Comparison of ENCODE assay signal across 16 cellular contexts in genomic region chr21:35273331-35273730, GRCh38.
A peak's percentile ranks its signal among the peaks of the same experiment; 100 is the strongest.
DNase-seq lines count a peak whose midpoint lies in the region; ATAC-seq and TF ChIP-seq lines count a peak whose summit lies in the region.
"Had no signal": no experiment of that assay in that cellular context is flagged by ENCODE, and none has a peak within 500 bp of the region (broad histone marks: within the 10 kb centered on the region; RNA-seq: fewer than 3 reads in every experiment).

No MANE protein-coding gene starts in this region.

- intact Hi-C loops in left colon (cut with DNase I, micrococcal nuclease), result no loop called here

- peak; percentile 62 for DNase-seq in COLO668 (lab: John Stamatoyannopoulos, UW; ENCODE audit: unreplicated experiment)
- DNase-seq in GM23338 (ENCODE audit: low spot score), result peak; percentile 37
- peak; percentile 29 to 56 for DNase-seq in SJCRH30
- DNase-seq in left colon, result peak; percentile 47 to 60
- DNase-seq in stimulated activated naive CD4-positive, alpha-beta T cell (lab: John Stamatoyannopoulos, UW), result no peak
- no peak for DNase-seq in natural killer cell treated with Interleukin-12 subunit alpha and Interleukin-12 subunit beta and Interleukin-15 and Interleukin-18, amount 100 ng/mL, for 72 hours (ENCODE audit: low spot score)
- DNase-seq: activated gamma-delta T cell, anterior cingulate cortex, HCEC 1CT, immature natural killer cell, NCI-H2081 treated with DMSO at 0.1 percent for 48 hours, T-helper 17 cell had no signal

- H3K4me1 ChIP-seq in GM23338 (ENCODE audit: insufficient read depth) (no peaks in the 10 kb centered on the region), SJCRH30 (peaks cover 16% of the 10 kb centered on the region)
- H3K4me1 ChIP-seq: suprapubic skin had no signal

- H3K27ac ChIP-seq in GM23338 (ENCODE audit: low read depth), result no peak overlapping the region
- H3K27ac ChIP-seq in SJCRH30, result no peak overlapping the region
- H3K27ac ChIP-seq: suprapubic skin had no signal

- no peak overlapping the region for H2AFZ ChIP-seq in GM23338

- peaks cover 12% of the 10 kb centered on the region for H3K9me3 Mint-ChIP-seq in GM23338
- peaks cover 4% of the 10 kb centered on the region for H3K9me3 Mint-ChIP-seq in natural killer cell treated with Interleukin-12 subunit alpha and Interleukin-12 subunit beta and Interleukin-15 and Interleukin-18, amount 100 ng/mL, for 72 hours
- H3K9me3 Mint-ChIP-seq: immature natural killer cell had no signal

- H3K27me3 Mint-ChIP-seq in GM23338 (ENCODE audit: insufficient read depth, low read depth, poor library complexity), result peaks cover 2% of the 10 kb centered on the region
- H3K27me3 Mint-ChIP-seq in natural killer cell treated with Interleukin-12 subunit alpha and Interleukin-12 subunit beta and Interleukin-15 and Interleukin-18, amount 100 ng/mL, for 72 hours, result no peaks in the 10 kb centered on the region

- H3K9me3 ChIP-seq in SJCRH30 (replicated peaks), result no peaks in the 10 kb centered on the region
- H3K9me3 ChIP-seq: suprapubic skin had no signal

- peaks cover 4% of the 10 kb centered on the region; the same call in 1 of the 3 replicates for H3K4me1 Mint-ChIP-seq in GM23338
- peaks cover 15 to 29% of the 10 kb centered on the region in 2 donors for H3K4me1 Mint-ChIP-seq in natural killer cell treated with Interleukin-12 subunit alpha and Interleukin-12 subunit beta and Interleukin-15 and Interleukin-18, amount 100 ng/mL, for 72 hours (ENCODE audit: low read depth in 2 of 2)

- TF ChIP-seq CTCF in GM23338 (conservative IDR thresholded peaks at IDR 0.05; ENCODE audit: low read depth in 2 of 2), result no peak

- peaks cover 7% of the 10 kb centered on the region; the same call in 1 of the 3 replicates for H3K36me3 Mint-ChIP-seq in GM23338 (ENCODE audit: low read depth)
- peaks cover 10% of the 10 kb centered on the region for H3K36me3 Mint-ChIP-seq in natural killer cell treated with Interleukin-12 subunit alpha and Interleukin-12 subunit beta and Interleukin-15 and Interleukin-18, amount 100 ng/mL, for 72 hours
- H3K36me3 Mint-ChIP-seq: immature natural killer cell had no signal

- no peak overlapping the region for H3K4me3 Mint-ChIP-seq in GM23338
- no peak overlapping the region for H3K4me3 Mint-ChIP-seq in natural killer cell treated with Interleukin-12 subunit alpha and Interleukin-12 subunit beta and Interleukin-15 and Interleukin-18, amount 100 ng/mL, for 72 hours
- H3K4me3 Mint-ChIP-seq: immature natural killer cell had no signal

- H3K27me3 ChIP-seq in GM23338 (ENCODE audit: insufficient read depth) (no peaks in the 10 kb centered on the region), SJCRH30 (no peaks in the 10 kb centered on the region)
- H3K27me3 ChIP-seq: suprapubic skin had no signal

- no peak overlapping the region for H3K27ac Mint-ChIP-seq in GM23338
- peak overlapping the region in 1 of 2 donors; percentile 40 for H3K27ac Mint-ChIP-seq in natural killer cell treated with Interleukin-12 subunit alpha and Interleukin-12 subunit beta and Interleukin-15 and Interleukin-18, amount 100 ng/mL, for 72 hours
- H3K27ac Mint-ChIP-seq: immature natural killer cell had no signal

- H3K4me3 ChIP-seq in GM23338, result no peak overlapping the region
- H3K4me3 ChIP-seq in SJCRH30, result no peak overlapping the region
- H3K4me3 ChIP-seq: suprapubic skin had no signal

- no peak overlapping the region for H3K4me2 ChIP-seq in GM23338

- H3K79me2 ChIP-seq in GM23338 (replicated peaks; ENCODE audit: insufficient read depth), result no peaks in the 10 kb centered on the region

- ATAC-seq in GM23338 (peak; percentile 71), left colon (peak; percentile 91), GM18502 (IDR thresholded peaks at IDR 0.05; ENCODE audit: poor library complexity, unreplicated experiment) (no peak), GM21737 (IDR thresholded peaks at IDR 0.05; ENCODE audit: unreplicated experiment) (no peak)
- ATAC-seq in natural killer cell treated with Interleukin-12 subunit alpha and Interleukin-12 subunit beta and Interleukin-15 and Interleukin-18, amount 100 ng/mL, for 72 hours, result no peak
- ATAC-seq: sciatic nerve, T-helper 17 cell had no signal

- no peaks in the 10 kb centered on the region for H3K9me2 ChIP-seq in GM23338 (ENCODE audit: insufficient read depth)

- no peaks in the 10 kb centered on the region for H4K20me1 ChIP-seq in GM23338 (replicated peaks; ENCODE audit: insufficient read depth)

- H3K36me3 ChIP-seq in GM23338 (ENCODE audit: insufficient read depth) (no peaks in the 10 kb centered on the region), SJCRH30 (no peaks in the 10 kb centered on the region)
- H3K36me3 ChIP-seq: suprapubic skin had no signal

- no peaks in the 10 kb centered on the region for H3F3A ChIP-seq in GM23338 (replicated peaks; ENCODE audit: low read depth)

TF ChIP-seq in GM23338, 12 proteins besides CTCF, POLR2A, EP300 and RAD21 (continues in another document):
- no peak for TF ChIP-seq EZH2 (IDR thresholded peaks at IDR 0.05; ENCODE audit: low read depth, unreplicated experiment)
- no peak for TF ChIP-seq REST (IDR thresholded peaks at IDR 0.05; ENCODE audit: unreplicated experiment)
- no peak for TF ChIP-seq JUNB (IDR thresholded peaks at IDR 0.05; ENCODE audit: unreplicated experiment)
- TF ChIP-seq CREB1 (CRISPR knock-in tag; IDR thresholded peaks at IDR 0.05; ENCODE audit: low read depth), result no peak
- TF ChIP-seq STAT1 (IDR thresholded peaks at IDR 0.05; ENCODE audit: unreplicated experiment), result no peak

Comparison
In these comparisons a context has a peak if more than half of its experiments do, and no peak if none do; other contexts are left out.
1. DNase-seq: peak in COLO668 (single experiment), GM23338 (single experiment), SJCRH30 (2 of 2) and left colon (2 of 2); none in stimulated activated naive CD4-positive, alpha-beta T cell (0 of 6) and natural killer cell treated with Interleukin-12 subunit alpha and Interleukin-12 subunit beta and Interleukin-15 and Interleukin-18, amount 100 ng/mL, for 72 hours (single experiment).
2. ATAC-seq: peak in GM23338 (single experiment) and left colon (single experiment); none in GM18502 (single experiment), GM21737 (single experiment) and natural killer cell treated with Interleukin-12 subunit alpha and Interleukin-12 subunit beta and Interleukin-15 and Interleukin-18, amount 100 ng/mL, for 72 hours (0 of 2).